Comparison of ENCODE assay signal across 2 cellular contexts in the genomic region with DNA sequence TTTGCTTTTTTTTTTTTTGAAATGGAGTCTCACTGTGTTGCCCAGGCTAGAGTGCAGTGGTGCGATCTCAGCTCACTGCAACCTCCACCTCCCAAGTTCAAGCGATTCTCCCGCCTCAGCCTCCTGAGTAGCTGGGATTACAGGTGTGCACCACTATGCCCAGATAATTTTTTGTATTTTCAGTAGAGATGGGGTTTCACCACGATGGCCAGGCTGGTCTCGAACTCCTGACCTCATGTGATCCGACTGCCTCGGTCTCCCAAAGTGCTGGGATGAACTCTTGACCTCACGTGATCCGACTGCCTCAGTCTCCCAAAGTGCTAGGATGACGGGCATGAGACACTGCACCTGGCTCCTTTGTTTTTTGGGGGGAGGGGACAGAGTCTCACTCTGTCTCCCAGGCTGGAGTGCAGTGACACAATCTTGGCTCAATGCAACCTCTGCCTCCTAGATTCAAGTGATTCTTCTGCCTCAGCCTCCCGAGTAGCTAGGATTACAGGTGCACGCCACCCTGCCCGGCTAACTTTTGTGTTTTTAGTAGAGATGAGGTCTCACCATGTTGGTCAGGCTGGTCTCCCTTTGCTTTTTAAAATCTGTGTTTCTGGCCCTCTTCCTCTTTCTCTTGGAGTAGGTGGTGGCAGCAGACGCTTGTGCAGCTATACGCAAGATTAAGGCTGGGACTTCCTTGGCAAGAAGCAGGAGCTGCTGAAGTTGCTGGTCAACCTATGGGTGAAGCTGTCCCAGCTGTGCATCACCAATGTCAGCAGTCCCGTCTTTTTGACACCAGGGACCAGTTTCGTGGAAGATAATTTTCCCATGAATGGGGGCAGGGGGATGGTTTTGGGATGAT.
A peak's percentile ranks its signal among the peaks of the same experiment; 100 is the strongest.
TF ChIP-seq lines count a peak whose summit lies in the region.

No MANE protein-coding gene starts in this region.

TF ChIP-seq in HEK293T, 16 proteins besides CTCF, POLR2A, EP300 and RAD21:
- peak; percentile 34; the same call in 1 of the 2 replicates for TF ChIP-seq ZNF384 (IDR thresholded peaks at IDR 0.05)

TF ChIP-seq in GM12878, 131 proteins besides CTCF, POLR2A, EP300 and RAD21:
- peak; percentile 75 for TF ChIP-seq POU2F2 (IDR thresholded peaks at IDR 0.05; ENCODE audit: borderline replicate concordance, low read depth, low read length)
- TF ChIP-seq EGR1 (IDR thresholded peaks at IDR 0.05; ENCODE audit: borderline replicate concordance in 1 of 2, low read depth in 2 of 2, low read length in 2 of 2), result 0 out of 3 replicates have a peak, but pooled peaks of 1 of the 2 experiments have one; percentile 8
- peak; percentile 65; the same call in 1 of the 2 replicates for TF ChIP-seq SPI1 (IDR thresholded peaks at IDR 0.05; ENCODE audit: borderline replicate concordance, insufficient read depth, low read depth, low read length)
- TF ChIP-seq, protein P1, sequence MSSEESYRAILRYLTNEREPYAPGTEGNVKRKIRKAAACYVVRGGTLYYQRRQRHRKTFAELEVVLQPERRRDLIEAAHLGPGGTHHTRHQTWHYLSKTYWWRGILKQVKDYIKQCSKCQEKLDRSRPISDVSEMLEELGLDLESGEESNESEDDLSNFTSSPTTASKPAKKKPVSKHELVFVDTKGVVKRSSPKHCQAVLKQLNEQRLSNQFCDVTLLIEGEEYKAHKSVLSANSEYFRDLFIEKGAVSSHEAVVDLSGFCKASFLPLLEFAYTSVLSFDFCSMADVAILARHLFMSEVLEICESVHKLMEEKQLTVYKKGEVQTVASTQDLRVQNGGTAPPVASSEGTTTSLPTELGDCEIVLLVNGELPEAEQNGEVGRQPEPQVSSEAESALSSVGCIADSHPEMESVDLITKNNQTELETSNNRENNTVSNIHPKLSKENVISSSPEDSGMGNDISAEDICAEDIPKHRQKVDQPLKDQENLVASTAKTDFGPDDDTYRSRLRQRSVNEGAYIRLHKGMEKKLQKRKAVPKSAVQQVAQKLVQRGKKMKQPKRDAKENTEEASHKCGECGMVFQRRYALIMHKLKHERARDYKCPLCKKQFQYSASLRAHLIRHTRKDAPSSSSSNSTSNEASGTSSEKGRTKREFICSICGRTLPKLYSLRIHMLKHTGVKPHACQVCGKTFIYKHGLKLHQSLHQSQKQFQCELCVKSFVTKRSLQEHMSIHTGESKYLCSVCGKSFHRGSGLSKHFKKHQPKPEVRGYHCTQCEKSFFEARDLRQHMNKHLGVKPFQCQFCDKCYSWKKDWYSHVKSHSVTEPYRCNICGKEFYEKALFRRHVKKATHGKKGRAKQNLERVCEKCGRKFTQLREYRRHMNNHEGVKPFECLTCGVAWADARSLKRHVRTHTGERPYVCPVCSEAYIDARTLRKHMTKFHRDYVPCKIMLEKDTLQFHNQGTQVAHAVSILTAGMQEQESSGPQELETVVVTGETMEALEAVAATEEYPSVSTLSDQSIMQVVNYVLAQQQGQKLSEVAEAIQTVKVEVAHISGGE (CRISPR knock-in tag; IDR thresholded peaks at IDR 0.05), result peak; percentile 41
- TF ChIP-seq ZBED1 (IDR thresholded peaks at IDR 0.05; ENCODE audit: borderline replicate concordance), result peak; percentile 15; the same call in 1 of the 2 replicates
- TF ChIP-seq NR2F1 (conservative IDR thresholded peaks at IDR 0.05), result peak; percentile 49; the same call in 1 of the 2 replicates
- TF ChIP-seq TARDBP (IDR thresholded peaks at IDR 0.05; ENCODE audit: borderline replicate concordance), result 0 out of 2 replicates have a peak, but pooled peaks have one; percentile 37
- TF ChIP-seq, protein P2, sequence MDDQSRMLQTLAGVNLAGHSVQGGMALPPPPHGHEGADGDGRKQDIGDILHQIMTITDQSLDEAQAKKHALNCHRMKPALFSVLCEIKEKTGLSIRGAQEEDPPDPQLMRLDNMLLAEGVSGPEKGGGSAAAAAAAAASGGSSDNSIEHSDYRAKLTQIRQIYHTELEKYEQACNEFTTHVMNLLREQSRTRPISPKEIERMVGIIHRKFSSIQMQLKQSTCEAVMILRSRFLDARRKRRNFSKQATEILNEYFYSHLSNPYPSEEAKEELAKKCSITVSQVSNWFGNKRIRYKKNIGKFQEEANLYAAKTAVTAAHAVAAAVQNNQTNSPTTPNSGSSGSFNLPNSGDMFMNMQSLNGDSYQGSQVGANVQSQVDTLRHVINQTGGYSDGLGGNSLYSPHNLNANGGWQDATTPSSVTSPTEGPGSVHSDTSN (IDR thresholded peaks at IDR 0.05; ENCODE audit: insufficient replicate concordance, low read depth, low read length), result peak; percentile 28
- TF ChIP-seq PAX5 (IDR thresholded peaks at IDR 0.05; ENCODE audit: borderline replicate concordance, low read depth, low read length), result peak; percentile 42; the same call in 1 of the 2 replicates
- peak; percentile 44; the same call in 1 of the 2 replicates for TF ChIP-seq HDGF (IDR thresholded peaks at IDR 0.05)
- TF ChIP-seq, protein P3, sequence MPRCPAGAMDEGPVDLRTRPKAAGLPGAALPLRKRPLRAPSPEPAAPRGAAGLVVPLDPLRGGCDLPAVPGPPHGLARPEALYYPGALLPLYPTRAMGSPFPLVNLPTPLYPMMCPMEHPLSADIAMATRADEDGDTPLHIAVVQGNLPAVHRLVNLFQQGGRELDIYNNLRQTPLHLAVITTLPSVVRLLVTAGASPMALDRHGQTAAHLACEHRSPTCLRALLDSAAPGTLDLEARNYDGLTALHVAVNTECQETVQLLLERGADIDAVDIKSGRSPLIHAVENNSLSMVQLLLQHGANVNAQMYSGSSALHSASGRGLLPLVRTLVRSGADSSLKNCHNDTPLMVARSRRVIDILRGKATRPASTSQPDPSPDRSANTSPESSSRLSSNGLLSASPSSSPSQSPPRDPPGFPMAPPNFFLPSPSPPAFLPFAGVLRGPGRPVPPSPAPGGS (IDR thresholded peaks at IDR 0.05; ENCODE audit: borderline replicate concordance, insufficient read depth, low read depth, low read length, poor library complexity, severe bottlenecking), result peak; percentile 49
- 0 out of 2 replicates have a peak, but pooled peaks have one; percentile 18 for TF ChIP-seq YY1 (IDR thresholded peaks at IDR 0.05; ENCODE audit: low read depth, low read length)
- 0 out of 2 replicates have a peak, but pooled peaks have one; percentile 37 for TF ChIP-seq CBFB (IDR thresholded peaks at IDR 0.05; ENCODE audit: low read depth)
- TF ChIP-seq TCF3 (IDR thresholded peaks at IDR 0.05; ENCODE audit: borderline replicate concordance, insufficient read depth, low read depth, low read length), result peak; percentile 63; the same call in 1 of the 2 replicates
- peak; percentile 76 for TF ChIP-seq POLR2AphosphoS5 (IDR thresholded peaks at IDR 0.05; ENCODE audit: low read length)
TF ChIP-seq in GM12878: peak in this region for 15; not testable (repeated sequence) for 116.
